Comparison of ENCODE assay signal across 8 cellular contexts in genomic region chr9:89564257-89564878, GRCh38. TPM values are rescaled to one million over a fixed set of nuclear protein-coding genes. Genes with fewer than 3 reads are reported as not detected.
DNase-seq lines count a peak whose midpoint lies in the region; ATAC-seq and TF ChIP-seq lines count a peak whose summit lies in the region.

No MANE protein-coding gene starts in this region.

- no peaks in the 10 kb centered on the region for H3K9me3 Mint-ChIP-seq in activated naive CD4-positive, alpha-beta T cell treated with anti-CD3 and anti-CD28 coated beads for 36 hours

- no peaks in the 10 kb centered on the region for H3K27me3 ChIP-seq in NT2/D1 (ENCODE audit: insufficient read depth, insufficient read length)
- peaks cover 0 to 2% of the 10 kb centered on the region in 2 donors for H3K27me3 ChIP-seq in aorta (ENCODE audit: control insufficient read depth in 1 of 2, insufficient read depth in 2 of 2, low read length in 1 of 2)
- no peaks in the 10 kb centered on the region for H3K27me3 ChIP-seq in stomach

- no peak for TF ChIP-seq POLR2A in stomach (IDR thresholded peaks at IDR 0.05)

- CTCF ChIA-PET in activated naive CD4-positive, alpha-beta T cell treated with anti-CD3 and anti-CD28 coated beads for 36 hours (lab: Charles Lee), result interaction anchor here (1.1 to 2.5 kb wide), 2 partner anchors 11 to 34 kb away, joined by 3 to 8 read pairs; no protein-coding TSS in a partner anchor

- no peaks in the 10 kb centered on the region for H3K4me1 Mint-ChIP-seq in activated naive CD4-positive, alpha-beta T cell treated with anti-CD3 and anti-CD28 coated beads for 36 hours (ENCODE audit: low read depth)

- intact Hi-C loops in aorta (cut with DNase I) (no loop called here), stomach (cut with DNase I; ENCODE audit: low total_unique reads) (no loop called here)
- intact Hi-C loops in activated naive CD4-positive, alpha-beta T cell treated with anti-CD3 and anti-CD28 coated beads for 36 hours (cut with micrococcal nuclease), result no loop called here

- ATAC-seq in HG02759 (IDR thresholded peaks at IDR 0.05; ENCODE audit: unreplicated experiment), result peak; percentile 65
- no peak for ATAC-seq in aorta (ENCODE audit: low FRiP score)

- H3K4me3 ChIP-seq in NT2/D1 (ENCODE audit: insufficient read length, low read depth) (no peak overlapping the region), aorta (ENCODE audit: low read length in 2 of 2) (no peak overlapping the region), stomach (no peak overlapping the region)

- H3K9ac ChIP-seq in NT2/D1 (ENCODE audit: insufficient read length, low read depth), result no peak overlapping the region

- TF ChIP-seq EP300 in stomach (IDR thresholded peaks at IDR 0.05), result no peak

- WGBS in aorta, 2 donors, result 63 to 64% methylated on average over 18 of the region's 18 CpGs
- WGBS in stomach, 5 donors, result 70 to 84% (median 72%) methylated on average over 18 of the region's 18 CpGs

- H3K36me3 Mint-ChIP-seq in activated naive CD4-positive, alpha-beta T cell treated with anti-CD3 and anti-CD28 coated beads for 36 hours (ENCODE audit: low read depth), result no peaks in the 10 kb centered on the region

- H3K36me3 ChIP-seq in NT2/D1 (ENCODE audit: insufficient read depth, insufficient read length, low read length), result no peaks in the 10 kb centered on the region
- H3K36me3 ChIP-seq in aorta (ENCODE audit: control insufficient read depth in 1 of 2, insufficient read depth in 2 of 2, low read length in 1 of 2), result no peaks in the 10 kb centered on the region
- H3K36me3 ChIP-seq in stomach, result no peaks in the 10 kb centered on the region

- no peaks in the 10 kb centered on the region for H3K27me3 Mint-ChIP-seq in activated naive CD4-positive, alpha-beta T cell treated with anti-CD3 and anti-CD28 coated beads for 36 hours (ENCODE audit: low read depth)

- H3K9me3 ChIP-seq in NT2/D1 (ENCODE audit: insufficient read depth, low read length), result 0 out of 2 replicates have a peak, but pooled peaks cover 3% of the 10 kb centered on the region
- H3K9me3 ChIP-seq in aorta (ENCODE audit: control insufficient read depth, low read length), result peaks cover 1% of the 10 kb centered on the region
- no peaks in the 10 kb centered on the region for H3K9me3 ChIP-seq in stomach

- DNase-seq in GM13977 (ENCODE audit: low spot score), result peak; percentile 74
- peak; percentile 47 for DNase-seq in NT2/D1 (ENCODE audit: low read depth, low spot score)
- peak; percentile 89 for DNase-seq in iPS-NIHi7 (ENCODE audit: extremely low spot score)
- no peak for DNase-seq in aorta
- DNase-seq in stomach, result no peak
- no peak for DNase-seq in activated naive CD4-positive, alpha-beta T cell treated with anti-CD3 and anti-CD28 coated beads for 36 hours
- no peak for DNase-seq in DMS79 (lab: John Stamatoyannopoulos, UW)

- H3K27ac ChIP-seq in aorta (ENCODE audit: low read depth in 1 of 2, low read length in 2 of 2), result no peak overlapping the region
- H3K27ac ChIP-seq in stomach, result no peak overlapping the region

- H3K4me1 ChIP-seq in NT2/D1 (ENCODE audit: insufficient read depth, insufficient read length) (peaks cover 3% of the 10 kb centered on the region), aorta (ENCODE audit: control insufficient read depth in 1 of 2, insufficient read depth in 2 of 2, low read length in 2 of 2) (no peaks in the 10 kb centered on the region), stomach (no peaks in the 10 kb centered on the region)

- in situ Hi-C loops in GM13977 (cut with MboI; ENCODE audit: low pct_unique_long_range_greater_than_20kb, low sequenced_read_pairs, unreplicated experiment), result no loop called here

- no peak overlapping the region for H3K4me3 Mint-ChIP-seq in activated naive CD4-positive, alpha-beta T cell treated with anti-CD3 and anti-CD28 coated beads for 36 hours

- no peak overlapping the region for H3K27ac Mint-ChIP-seq in activated naive CD4-positive, alpha-beta T cell treated with anti-CD3 and anti-CD28 coated beads for 36 hours

- TF ChIP-seq CTCF in GM13977 (IDR thresholded peaks at IDR 0.05; ENCODE audit: extremely low read depth, insufficient read depth, missing control alignments), result peak; percentile 49
- TF ChIP-seq CTCF in stomach (IDR thresholded peaks at IDR 0.05), result no peak

RNA-seq across cellular contexts. Expression of gene GADD45G, which starts 40.4 kb away (rescaled TPM):
- total RNA-seq in aorta (1 to 10 TPM; 4.5 to 4.7 TPM), stomach (100 to 1,000 TPM in 2 of 5 donors, 10 to 100 TPM in 1, 1 to 10 TPM in 2; 6.8 to 121 (median 24.9) TPM)
- polyA plus RNA-seq in aorta (10 to 100 TPM in 1 of 2 donors, 1 to 10 TPM in 1; 8.1 to 30.4 TPM), stomach (100 to 1,000 TPM in 2 of 3 donors, 10 to 100 TPM in 1; 88.8 to 113 (median 104) TPM)
- total RNA-seq in activated naive CD4-positive, alpha-beta T cell treated with anti-CD3 and anti-CD28 coated beads for 36 hours, result 1 to 10 TPM in 1 of 2 experiments, under 1 TPM in 1; 0.72 to 1.2 TPM

Comparison
In these comparisons a context has a peak if more than half of its experiments do, and no peak if none do; other contexts are left out.
1. DNase-seq: peak in GM13977 (single experiment), NT2/D1 (single experiment) and iPS-NIHi7 (single experiment); none in aorta (0 of 2), stomach (single experiment), activated naive CD4-positive, alpha-beta T cell treated with anti-CD3 and anti-CD28 coated beads for 36 hours (single experiment) and DMS79 (single experiment).